ENCODE assay signal across 8 cellular contexts in genomic region chr7:2978403-2978802, GRCh38.
A peak's percentile ranks its signal among the peaks of the same experiment; 100 is the strongest.
DNase-seq lines count a peak whose midpoint lies in the region; ATAC-seq and TF ChIP-seq lines count a peak whose summit lies in the region.

No MANE protein-coding gene starts in this region.

- H3K27me3 ChIP-seq in BE2C = no peaks in the 10 kb centered on the region

- peak; percentile 76 for DNase-seq in activated CD4-positive, alpha-beta memory T cell treated with anti-CD3 and anti-CD28 coated beads, Interleukin-2, amount 10 ng/mL, durations not matched to agents 7 days and 5 days
- peak; percentile 86 for DNase-seq in germinal center (ENCODE audit: low spot score)
- peak; percentile 80 for DNase-seq in stimulated activated CD4-positive, alpha-beta T cell treated with anti-CD3 and anti-CD28 coated beads, Interleukin-2, amount 100 ng/mL, for 4 hours (ENCODE audit: low read depth)
- no peak for DNase-seq in HuH-7.5 (ENCODE audit: low spot score)
- DNase-seq in BE2C = no peak
- no peak for DNase-seq in SHP77 (lab: John Stamatoyannopoulos, UW)

- peak overlapping the region; percentile 79 for H3K27ac Mint-ChIP-seq in activated CD4-positive, alpha-beta memory T cell treated with anti-CD3 and anti-CD28 coated beads, Interleukin-2, amount 10 ng/mL, durations not matched to agents 7 days and 5 days

- H3K9me3 Mint-ChIP-seq in activated CD4-positive, alpha-beta memory T cell treated with anti-CD3 and anti-CD28 coated beads, Interleukin-2, amount 10 ng/mL, durations not matched to agents 7 days and 5 days = no peaks in the 10 kb centered on the region

- no peaks in the 10 kb centered on the region for H3K36me3 ChIP-seq in BE2C

- no peaks in the 10 kb centered on the region for H3K4me1 ChIP-seq in BE2C

- peak overlapping the region; percentile 51 for H3K4me3 Mint-ChIP-seq in activated CD4-positive, alpha-beta memory T cell treated with anti-CD3 and anti-CD28 coated beads, Interleukin-2, amount 10 ng/mL, durations not matched to agents 7 days and 5 days

- POLR2A ChIA-PET in activated CD4-positive, alpha-beta memory T cell treated with anti-CD3 and anti-CD28 coated beads, Interleukin-2, amount 10 ng/mL, durations not matched to agents 7 days and 5 days (lab: Charles Lee) = interaction anchor here (0.7 kb wide), 1 partner anchor 485 kb away, joined by 3 read pairs; no protein-coding TSS in a partner anchor

- no peak overlapping the region for H3K4me3 ChIP-seq in BE2C (ENCODE audit: low read depth, low read length)

- TF ChIP-seq CTCF in BE2C (IDR thresholded peaks at IDR 0.05; ENCODE audit: low read depth, low read length) = no peak

- ATAC-seq in GM19397 (IDR thresholded peaks at IDR 0.05; ENCODE audit: unreplicated experiment) (peak; percentile 80), HG03354 (IDR thresholded peaks at IDR 0.05; ENCODE audit: poor library complexity, severe bottlenecking, unreplicated experiment) (peak; percentile 86)

- no peaks in the 10 kb centered on the region for H3K9me3 ChIP-seq in BE2C

- H3K27me3 Mint-ChIP-seq in activated CD4-positive, alpha-beta memory T cell treated with anti-CD3 and anti-CD28 coated beads, Interleukin-2, amount 10 ng/mL, durations not matched to agents 7 days and 5 days = no peaks in the 10 kb centered on the region

- peaks cover 60% of the 10 kb centered on the region for H3K4me1 Mint-ChIP-seq in activated CD4-positive, alpha-beta memory T cell treated with anti-CD3 and anti-CD28 coated beads, Interleukin-2, amount 10 ng/mL, durations not matched to agents 7 days and 5 days

- H3K36me3 Mint-ChIP-seq in activated CD4-positive, alpha-beta memory T cell treated with anti-CD3 and anti-CD28 coated beads, Interleukin-2, amount 10 ng/mL, durations not matched to agents 7 days and 5 days (ENCODE audit: low read depth) = peaks cover 62% of the 10 kb centered on the region

- CTCF ChIA-PET in activated CD4-positive, alpha-beta memory T cell treated with anti-CD3 and anti-CD28 coated beads, Interleukin-2, amount 10 ng/mL, durations not matched to agents 7 days and 5 days (lab: Charles Lee) = interaction anchor here (0.7 to 1.4 kb wide), 2 partner anchors 21 to 85 kb away, joined by 3 read pairs; no protein-coding TSS in a partner anchor

Comparison
In these comparisons a context has a peak if more than half of its experiments do, and no peak if none do; other contexts are left out.
1. DNase-seq: peak in activated CD4-positive, alpha-beta memory T cell treated with anti-CD3 and anti-CD28 coated beads, Interleukin-2, amount 10 ng/mL, durations not matched to agents 7 days and 5 days (single experiment), germinal center (single experiment) and stimulated activated CD4-positive, alpha-beta T cell treated with anti-CD3 and anti-CD28 coated beads, Interleukin-2, amount 100 ng/mL, for 4 hours (single experiment); none in HuH-7.5 (single experiment), BE2C (single experiment) and SHP77 (0 of 2).